ENCODE assay signal across 26 cellular contexts in the genomic region with DNA sequence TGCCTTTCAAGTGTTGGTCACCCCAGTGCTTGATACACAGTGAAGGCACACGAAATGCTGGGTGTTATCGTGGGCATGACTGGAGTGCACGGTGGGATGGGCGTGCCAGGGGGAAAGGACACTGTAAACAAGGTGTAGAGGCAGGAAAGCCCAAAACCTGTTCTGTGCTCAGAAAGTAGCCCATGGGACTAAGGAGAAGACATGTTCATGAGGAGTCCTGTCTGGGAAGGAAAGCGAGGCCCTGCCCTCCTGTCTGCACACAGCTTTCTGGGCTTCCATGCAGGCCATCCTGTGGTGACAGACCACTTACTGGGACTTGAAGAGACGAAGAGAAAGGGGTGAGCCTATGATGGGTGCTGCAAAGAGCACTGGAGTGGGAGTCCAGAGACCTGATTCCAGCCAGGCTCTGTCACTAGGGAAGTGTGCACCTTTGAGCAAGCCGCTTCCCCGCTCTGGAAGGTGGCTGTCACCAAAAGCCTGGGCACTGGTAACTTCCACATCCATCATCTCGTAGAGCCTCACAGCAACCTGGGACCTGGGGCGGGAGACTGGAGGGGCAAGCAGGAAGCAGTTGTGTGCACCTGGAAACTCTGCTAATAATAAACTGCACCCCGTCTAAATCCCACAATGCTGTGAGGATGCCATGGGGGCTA. TPM values are rescaled to one million over a fixed set of nuclear protein-coding genes. Genes with fewer than 3 reads are reported as not detected.
"Had no signal": no experiment of that assay in that cellular context is flagged by ENCODE, and none has a peak within 500 bp of the region (broad histone marks: within the 10 kb centered on the region; RNA-seq: fewer than 3 reads in every experiment).

No MANE protein-coding gene starts in this region.

- H3K27me3 ChIP-seq: ovary, right lobe of liver had no signal

- H3K4me1 ChIP-seq: upper lobe of right lung had no signal

- H3K4me3 ChIP-seq: ovary, right lobe of liver, smooth muscle cell, thoracic aorta, upper lobe of right lung had no signal

- H3K27ac ChIP-seq: coronary artery, ovary, right lobe of liver, thoracic aorta, upper lobe of right lung had no signal

- FAIRE-seq: endometrium, kidney, TTC549 had no signal

- H3K9me3 ChIP-seq: ovary, right lobe of liver, thoracic aorta, upper lobe of right lung had no signal

- H3K36me3 Mint-ChIP-seq: activated CD8-positive, alpha-beta memory T cell treated with anti-CD3 and anti-CD28 coated beads, Interleukin-2, amount 10 ng/mL, durations not matched to agents 7 days and 5 days; activated naive CD4-positive, alpha-beta T cell treated with anti-CD3 and anti-CD28 coated beads, Interleukin-2, amount 10 ng/mL, durations not matched to agents 7 days and 5 days; stimulated activated effector memory CD8-positive, alpha-beta T cell treated with anti-CD3 and anti-CD28 coated beads, Interleukin-12 subunit alpha, Interleukin-12 subunit beta, amount 100 ng/mL, for 72 hours had no signal

- H3K4me3 Mint-ChIP-seq: activated CD4-positive, alpha-beta memory T cell treated with anti-CD3 and anti-CD28 coated beads, Interleukin-2, amount 10 ng/mL, durations not matched to agents 7 days and 5 days; activated CD4-positive, alpha-beta T cell treated with anti-CD3 and anti-CD28 coated beads for 36 hours; activated CD8-positive, alpha-beta memory T cell treated with anti-CD3 and anti-CD28 coated beads, Interleukin-2, amount 10 ng/mL, durations not matched to agents 7 days and 5 days; activated naive CD4-positive, alpha-beta T cell treated with anti-CD3 and anti-CD28 coated beads, Interleukin-2, amount 10 ng/mL, durations not matched to agents 7 days and 5 days; activated naive CD8-positive, alpha-beta T cell treated with anti-CD3 and anti-CD28 coated beads, Interleukin-2, amount 50 U/mL, for 24 hours; central memory CD8-positive, alpha-beta T cell; neural crest cell; stimulated activated effector memory CD8-positive, alpha-beta T cell treated with anti-CD3 and anti-CD28 coated beads, Interleukin-12 subunit alpha, Interleukin-12 subunit beta, amount 100 ng/mL, for 72 hours; T-helper 2 cell treated with Interferon-gamma antibody and Interleukin-4, amounts not matched to agents 5 μg/mL and 100 μg/mL, for 36 hours had no signal

- H3K36me3 ChIP-seq: ovary, right lobe of liver, thoracic aorta, upper lobe of right lung had no signal

- H3K27ac Mint-ChIP-seq: activated CD4-positive, alpha-beta memory T cell treated with anti-CD3 and anti-CD28 coated beads, Interleukin-2, amount 10 ng/mL, durations not matched to agents 7 days and 5 days; activated CD4-positive, alpha-beta T cell treated with anti-CD3 and anti-CD28 coated beads for 36 hours; activated CD8-positive, alpha-beta memory T cell treated with anti-CD3 and anti-CD28 coated beads, Interleukin-2, amount 10 ng/mL, durations not matched to agents 7 days and 5 days; activated naive CD4-positive, alpha-beta T cell treated with anti-CD3 and anti-CD28 coated beads, Interleukin-2, amount 10 ng/mL, durations not matched to agents 7 days and 5 days; activated naive CD8-positive, alpha-beta T cell treated with anti-CD3 and anti-CD28 coated beads, Interleukin-2, amount 50 U/mL, for 24 hours; stimulated activated effector memory CD8-positive, alpha-beta T cell treated with anti-CD3 and anti-CD28 coated beads, Interleukin-12 subunit alpha, Interleukin-12 subunit beta, amount 100 ng/mL, for 72 hours; T-helper 2 cell treated with Interferon-gamma antibody and Interleukin-4, amounts not matched to agents 5 μg/mL and 100 μg/mL, for 36 hours had no signal

- H3K9me3 Mint-ChIP-seq: activated CD4-positive, alpha-beta memory T cell treated with anti-CD3 and anti-CD28 coated beads, Interleukin-2, amount 10 ng/mL, durations not matched to agents 7 days and 5 days; activated naive CD4-positive, alpha-beta T cell treated with anti-CD3 and anti-CD28 coated beads, Interleukin-2, amount 10 ng/mL, durations not matched to agents 7 days and 5 days; activated naive CD8-positive, alpha-beta T cell treated with anti-CD3 and anti-CD28 coated beads, Interleukin-2, amount 50 U/mL, for 24 hours; central memory CD8-positive, alpha-beta T cell; neural crest cell; stimulated activated effector memory CD8-positive, alpha-beta T cell treated with anti-CD3 and anti-CD28 coated beads, Interleukin-12 subunit alpha, Interleukin-12 subunit beta, amount 100 ng/mL, for 72 hours; T-helper 2 cell treated with Interferon-gamma antibody and Interleukin-4, amounts not matched to agents 5 μg/mL and 100 μg/mL, for 36 hours had no signal

- ATAC-seq: activated CD4-positive, alpha-beta T cell treated with anti-CD3 and anti-CD28 coated beads for 36 hours; activated CD8-positive, alpha-beta memory T cell treated with anti-CD3 and anti-CD28 coated beads, Interleukin-2, amount 10 ng/mL, durations not matched to agents 7 days and 5 days; activated naive CD8-positive, alpha-beta T cell treated with anti-CD3 and anti-CD28 coated beads, Interleukin-2, amount 50 U/mL, for 24 hours; stimulated activated effector memory CD8-positive, alpha-beta T cell treated with anti-CD3 and anti-CD28 coated beads, Interleukin-12 subunit alpha, Interleukin-12 subunit beta, amount 100 ng/mL, for 72 hours had no signal

- DNase-seq: activated CD4-positive, alpha-beta memory T cell treated with anti-CD3 and anti-CD28 coated beads, Interleukin-2, amount 10 ng/mL, durations not matched to agents 7 days and 5 days; activated CD4-positive, alpha-beta T cell treated with anti-CD3 and anti-CD28 coated beads for 36 hours; activated CD8-positive, alpha-beta memory T cell treated with anti-CD3 and anti-CD28 coated beads, Interleukin-2, amount 10 ng/mL, durations not matched to agents 7 days and 5 days; activated naive CD4-positive, alpha-beta T cell treated with anti-CD3 and anti-CD28 coated beads, Interleukin-2, amount 10 ng/mL, durations not matched to agents 7 days and 5 days; activated naive CD8-positive, alpha-beta T cell treated with anti-CD3 and anti-CD28 coated beads, Interleukin-2, amount 50 U/mL, for 24 hours; activated T-cell treated with anti-CD3 and anti-CD28 coated beads, Interleukin-2, amount 50 U/mL, for 1 hour; erythroblast; foreskin melanocyte; hypothalamus; kidney; ovary; right lobe of liver; stimulated activated CD4-positive, alpha-beta T cell treated with anti-CD3 and anti-CD28 coated beads, Interleukin-4, amount 100 ng/mL, for 24 hours had no signal

- H3K4me1 Mint-ChIP-seq: activated CD4-positive, alpha-beta T cell treated with anti-CD3 and anti-CD28 coated beads for 36 hours; activated naive CD4-positive, alpha-beta T cell treated with anti-CD3 and anti-CD28 coated beads, Interleukin-2, amount 10 ng/mL, durations not matched to agents 7 days and 5 days; central memory CD8-positive, alpha-beta T cell; stimulated activated effector memory CD8-positive, alpha-beta T cell treated with anti-CD3 and anti-CD28 coated beads, Interleukin-12 subunit alpha, Interleukin-12 subunit beta, amount 100 ng/mL, for 72 hours had no signal

RNA-seq across cellular contexts. Expression of a gene that starts 0.8 kb away (rescaled TPM):
- total RNA-seq: activated CD4-positive, alpha-beta memory T cell treated with anti-CD3 and anti-CD28 coated beads, Interleukin-2, amount 10 ng/mL, durations not matched to agents 7 days and 5 days; activated CD4-positive, alpha-beta T cell treated with anti-CD3 and anti-CD28 coated beads for 36 hours; activated CD8-positive, alpha-beta memory T cell treated with anti-CD3 and anti-CD28 coated beads, Interleukin-2, amount 10 ng/mL, durations not matched to agents 7 days and 5 days; aorta; left lobe of liver; myocyte; neural crest cell; right lobe of liver; thoracic aorta had no signal
- polyA plus RNA-seq: smooth muscle cell had no signal
